ENCODE assay signal across 8 cellular contexts in genomic region chr3:152471814-152472605, GRCh38.
DNase-seq lines count a peak whose midpoint lies in the region; ATAC-seq and TF ChIP-seq lines count a peak whose summit lies in the region.

No MANE protein-coding gene starts in this region.

- H3K27ac ChIP-seq in psoas muscle = peak overlapping the region; percentile 65

- peak overlapping the region; percentile 19 for H3K4me3 ChIP-seq in psoas muscle

- CTCF ChIA-PET in activated naive CD4-positive, alpha-beta T cell treated with anti-CD3 and anti-CD28 coated beads, Interleukin-2, amount 10 ng/mL, durations not matched to agents 7 days and 5 days (lab: Charles Lee) = interaction anchor here (0.6 to 2.4 kb wide), 22 partner anchors 10 to 446 kb away, joined by 3 to 26 read pairs (median 3); no protein-coding TSS in a partner anchor

- H3K4me1 Mint-ChIP-seq in activated naive CD4-positive, alpha-beta T cell treated with anti-CD3 and anti-CD28 coated beads, Interleukin-2, amount 10 ng/mL, durations not matched to agents 7 days and 5 days = peaks cover 7% of the 10 kb centered on the region
- H3K4me1 Mint-ChIP-seq in glutamatergic neuron (ENCODE audit: low read depth, unreplicated experiment) = peaks cover 6% of the 10 kb centered on the region

- peak; percentile 11 for DNase-seq in DMS 273 treated with DMSO at 0.1 percent for 48 hours (lab: John Stamatoyannopoulos, UW)
- DNase-seq in HuH-7 (ENCODE audit: low spot score) = peak; percentile 18
- peak; percentile 66 for DNase-seq in SK-N-DZ (ENCODE audit: low spot score)
- DNase-seq in activated naive CD4-positive, alpha-beta T cell treated with anti-CD3 and anti-CD28 coated beads, Interleukin-2, amount 10 ng/mL, durations not matched to agents 7 days and 5 days = peak; percentile 79
- DNase-seq in glutamatergic neuron = peak; percentile 58
- DNase-seq in psoas muscle = peak; percentile 36 to 50
- no peak for DNase-seq in GM19240 (ENCODE audit: insufficient read length, low spot score)

- H3K9me3 ChIP-seq in psoas muscle = peaks cover 7% of the 10 kb centered on the region

- WGBS in psoas muscle, 3 donors = 23 to 33% (median 23%) methylated on average over 15 of the region's 15 CpGs

- TF ChIP-seq CTCF in glutamatergic neuron (IDR thresholded peaks at IDR 0.05; ENCODE audit: partially characterized antibody, unreplicated experiment) (peak; percentile 72), psoas muscle (IDR thresholded peaks at IDR 0.05) (peak; percentile 73)

- H3K36me3 ChIP-seq in psoas muscle (ENCODE audit: insufficient read depth in 1 of 2, low read depth in 1 of 2) = no peaks in the 10 kb centered on the region

- H3K4me1 ChIP-seq in psoas muscle = no peaks in the 10 kb centered on the region

- ATAC-seq in GM21367 (IDR thresholded peaks at IDR 0.05; ENCODE audit: unreplicated experiment) (peak; percentile 73), psoas muscle (peak; percentile 60 to 75 (median 74))

- peaks cover 2% of the 10 kb centered on the region for H3K36me3 Mint-ChIP-seq in activated naive CD4-positive, alpha-beta T cell treated with anti-CD3 and anti-CD28 coated beads, Interleukin-2, amount 10 ng/mL, durations not matched to agents 7 days and 5 days
- no peaks in the 10 kb centered on the region for H3K36me3 Mint-ChIP-seq in glutamatergic neuron (ENCODE audit: unreplicated experiment)

- intact Hi-C loops in psoas muscle (cut with DNase I) = loop anchor here (2.0 to 10.0 kb wide), 3 partner anchors 103 to 399 kb away; no protein-coding TSS in a partner anchor

- no peaks in the 10 kb centered on the region for H3K9me3 Mint-ChIP-seq in activated naive CD4-positive, alpha-beta T cell treated with anti-CD3 and anti-CD28 coated beads, Interleukin-2, amount 10 ng/mL, durations not matched to agents 7 days and 5 days
- H3K9me3 Mint-ChIP-seq in glutamatergic neuron (ENCODE audit: unreplicated experiment) = no peaks in the 10 kb centered on the region

- no peaks in the 10 kb centered on the region for H3K27me3 ChIP-seq in psoas muscle (ENCODE audit: insufficient read depth in 3 of 3, low read length in 2 of 3)

- no peaks in the 10 kb centered on the region for H3K27me3 Mint-ChIP-seq in activated naive CD4-positive, alpha-beta T cell treated with anti-CD3 and anti-CD28 coated beads, Interleukin-2, amount 10 ng/mL, durations not matched to agents 7 days and 5 days
- H3K27me3 Mint-ChIP-seq in glutamatergic neuron (ENCODE audit: unreplicated experiment) = peaks cover 1% of the 10 kb centered on the region

- H3K27ac Mint-ChIP-seq in activated naive CD4-positive, alpha-beta T cell treated with anti-CD3 and anti-CD28 coated beads, Interleukin-2, amount 10 ng/mL, durations not matched to agents 7 days and 5 days = peak overlapping the region; percentile 33
- no peak overlapping the region for H3K27ac Mint-ChIP-seq in glutamatergic neuron (ENCODE audit: unreplicated experiment)

- no peak overlapping the region for H3K4me3 Mint-ChIP-seq in activated naive CD4-positive, alpha-beta T cell treated with anti-CD3 and anti-CD28 coated beads, Interleukin-2, amount 10 ng/mL, durations not matched to agents 7 days and 5 days
- H3K4me3 Mint-ChIP-seq in glutamatergic neuron (ENCODE audit: unreplicated experiment) = no peak overlapping the region
